In the genomic region with DNA sequence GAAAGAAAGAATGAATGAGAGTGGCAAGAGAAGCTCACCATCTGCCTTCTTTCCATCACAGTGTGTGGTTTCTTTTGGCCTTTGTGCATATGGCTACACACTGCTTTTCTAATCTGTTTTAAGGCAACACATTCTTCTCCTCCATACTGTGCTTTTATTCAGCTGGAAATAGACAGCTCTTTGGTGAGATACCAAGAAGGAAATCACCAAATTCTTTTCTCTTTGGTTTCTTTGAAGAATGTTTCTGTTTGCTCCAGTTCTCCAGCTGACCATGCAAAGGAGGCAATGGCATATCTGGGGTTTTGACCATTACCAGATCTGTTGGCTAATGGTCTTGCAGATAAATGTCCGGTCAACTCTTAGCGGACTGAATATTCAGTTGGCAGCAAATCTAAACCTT, we compare ENCODE assay signal across 16 cellular contexts. TPM values are rescaled to one million over a fixed set of nuclear protein-coding genes. Genes with fewer than 3 reads are reported as not detected.
DNase-seq lines count a peak whose midpoint lies in the region; ATAC-seq and TF ChIP-seq lines count a peak whose summit lies in the region.
"Had no signal": no experiment of that assay in that cellular context is flagged by ENCODE, and none has a peak within 500 bp of the region (broad histone marks: within the 10 kb centered on the region; RNA-seq: fewer than 3 reads in every experiment).

No MANE protein-coding gene starts in this region.

- H3K36me3 Mint-ChIP-seq in neural progenitor cell (peaks cover 4% of the 10 kb centered on the region), natural killer cell (no peaks in the 10 kb centered on the region), H9 (ENCODE audit: insufficient read depth in 1 of 3, low read depth in 3 of 3) (peaks cover 0 to 1% (median 0%) of the 10 kb centered on the region in 3 experiments; a peak in 2 of 7 replicates), Caco-2 (ENCODE audit: insufficient read depth, unreplicated experiment) (no peaks in the 10 kb centered on the region)
- H3K36me3 Mint-ChIP-seq: CD8-positive, alpha-beta memory T cell had no signal

- no peak for TF ChIP-seq CTCF in AG10803 (conservative IDR thresholded peaks at IDR 0.05; ENCODE audit: low read length)
- no peak for TF ChIP-seq CTCF in IMR-90 (conservative IDR thresholded peaks at IDR 0.05; ENCODE audit: low read depth, low read length)
- no peak for TF ChIP-seq CTCF in neural progenitor cell (IDR thresholded peaks at IDR 0.05)
- no peak for TF ChIP-seq CTCF in natural killer cell (IDR thresholded peaks at IDR 0.05)
- no peak for TF ChIP-seq CTCF in H9 (conservative IDR thresholded peaks at IDR 0.05)
- TF ChIP-seq CTCF in Caco-2 (IDR thresholded peaks at IDR 0.05; ENCODE audit: insufficient read depth in 1 of 2, low read depth in 1 of 2, low read length in 1 of 2, severe bottlenecking in 1 of 2, unreplicated experiment in 1 of 2) = no peak

- H2BK20ac ChIP-seq in IMR-90 (ENCODE audit: low read depth, low read length) (no peak overlapping the region), H9 (ENCODE audit: low read depth, low read length, poor library complexity, severe bottlenecking) (no peak overlapping the region)

- H3K23me2 ChIP-seq in H9 (ENCODE audit: insufficient read length, low read depth, low read length, poor library complexity, severe bottlenecking) = no peaks in the 10 kb centered on the region

- H3K9me3 ChIP-seq in IMR-90 (ENCODE audit: control insufficient read depth, insufficient read depth, low read length) = no peaks in the 10 kb centered on the region
- no peaks in the 10 kb centered on the region for H3K9me3 ChIP-seq in ectodermal cell (ENCODE audit: control insufficient read depth, low read length)
- no peaks in the 10 kb centered on the region for H3K9me3 ChIP-seq in neural progenitor cell (ENCODE audit: low read depth)
- H3K9me3 ChIP-seq in H9 (ENCODE audit: control insufficient read depth, low read depth, low read length) = no peaks in the 10 kb centered on the region
- H3K9me3 ChIP-seq in Caco-2 = no peaks in the 10 kb centered on the region
- H3K9me3 ChIP-seq: BLaER1 had no signal

- TF ChIP-seq RAD21 in IMR-90 (IDR thresholded peaks at IDR 0.05; ENCODE audit: low read length) = no peak

- H3K4ac ChIP-seq in IMR-90 (ENCODE audit: low read depth, low read length) (no peak overlapping the region), H9 (ENCODE audit: low read depth, low read length) (no peak overlapping the region)

- H2BK12ac ChIP-seq in H9 (ENCODE audit: insufficient read length, low read depth, low read length) = no peak overlapping the region

- CTCF ChIA-PET in IMR-90 (lab: Yijun Ruan, JAX) = no interaction called here
- CTCF ChIA-PET in Caco-2 (lab: Charles Lee) = no interaction called here

- H3K56ac ChIP-seq in IMR-90 (ENCODE audit: extremely low read depth, insufficient read depth, low read length) = no peak overlapping the region
- H3K56ac ChIP-seq in H9 (ENCODE audit: insufficient read length, low read depth, low read length) = no peak overlapping the region

- peaks cover 8% of the 10 kb centered on the region for H3F3A ChIP-seq in neural progenitor cell (ENCODE audit: low read depth)

- H3K27ac Mint-ChIP-seq in neural progenitor cell = peak overlapping the region; percentile 55
- no peak overlapping the region for H3K27ac Mint-ChIP-seq in natural killer cell
- H3K27ac Mint-ChIP-seq in H9 = no peak overlapping the region
- no peak overlapping the region for H3K27ac Mint-ChIP-seq in Caco-2 (ENCODE audit: unreplicated experiment)
- H3K27ac Mint-ChIP-seq: CD8-positive, alpha-beta memory T cell had no signal

- H3K23ac ChIP-seq in IMR-90 (ENCODE audit: low read depth, low read length) (no peak overlapping the region), H9 (ENCODE audit: insufficient read length, low read depth, low read length) (no peak overlapping the region)

- H3K14ac ChIP-seq in IMR-90 (replicated peaks; ENCODE audit: low read depth, low read length) (no peak overlapping the region), H9 (ENCODE audit: insufficient read depth, low read length) (no peak overlapping the region)

- H3K9me3 Mint-ChIP-seq in neural progenitor cell (peaks cover 9% of the 10 kb centered on the region), natural killer cell (no peaks in the 10 kb centered on the region), H9 (0 out of 5 replicates have a peak, but pooled peaks cover 0 to 3% of the 10 kb centered on the region in 2 experiments), Caco-2 (ENCODE audit: unreplicated experiment) (no peaks in the 10 kb centered on the region)

- H2BK120ac ChIP-seq in IMR-90 (ENCODE audit: low read depth, low read length) = no peak overlapping the region
- H2BK120ac ChIP-seq in H9 (ENCODE audit: low read depth, low read length, poor library complexity, severe bottlenecking) = no peak overlapping the region

- H3K9me1 ChIP-seq in IMR-90 (ENCODE audit: insufficient read depth, low read length) = no peaks in the 10 kb centered on the region

- H2BK15ac ChIP-seq in IMR-90 (ENCODE audit: low read depth, low read length) (no peak overlapping the region), H9 (ENCODE audit: low read depth, low read length) (no peak overlapping the region)

- dilution Hi-C loops in IMR-90 (cut with HindIII; ENCODE audit: low sequenced_read_pairs, unreplicated experiment) = no loop called here

- peak; percentile 57 for DNase-seq in AG10803 (ENCODE audit: low read depth)
- DNase-seq in IMR-90 = no peak
- peak; percentile 15 for DNase-seq in neural progenitor cell (ENCODE audit: low spot score)
- no peak for DNase-seq in natural killer cell
- DNase-seq in H9 = no peak
- no peak for DNase-seq in Caco-2
- DNase-seq: Calu3; CD8-positive, alpha-beta memory T cell; DMS 273 treated with DMSO at 0.1 percent for 48 hours; DMS79 treated with DMSO at 0.1 percent for 48 hours; GDM1; HCEC 1CT had no signal

- H3K4me1 ChIP-seq in IMR-90 (ENCODE audit: control insufficient read depth, insufficient read depth, low read length) (no peaks in the 10 kb centered on the region), ectodermal cell (ENCODE audit: control insufficient read depth, insufficient read depth, low read length) (no peaks in the 10 kb centered on the region), neural progenitor cell (peaks cover 26% of the 10 kb centered on the region), H9 (ENCODE audit: insufficient read depth, low read length) (peaks cover 2% of the 10 kb centered on the region; the same call in 1 of the 2 replicates), Caco-2 (no peaks in the 10 kb centered on the region)

- no peak for TF ChIP-seq POLR2A in IMR-90 (IDR thresholded peaks at IDR 0.05; ENCODE audit: low read depth, low read length)

- BruUV-seq in IMR-90 (replicated peaks; lab: Mats Ljungman, UMichigan) (no TSS peak), Caco-2 (replicated peaks; lab: Mats Ljungman, UMichigan) (no TSS peak)

- in situ Hi-C loops in IMR-90 (cut with MboI; ENCODE audit: low sequenced_read_pairs) = no loop called here

- H3K27me3 ChIP-seq in IMR-90 (ENCODE audit: control insufficient read depth, insufficient read depth, low read length) (no peaks in the 10 kb centered on the region), ectodermal cell (ENCODE audit: control insufficient read depth, insufficient read depth, low read length, poor library complexity, severe bottlenecking) (no peaks in the 10 kb centered on the region), neural progenitor cell (no peaks in the 10 kb centered on the region), H9 (ENCODE audit: insufficient read depth, low read length) (no peaks in the 10 kb centered on the region), Caco-2 (replicated peaks; ENCODE audit: control insufficient read depth, insufficient read depth, low read length) (no peaks in the 10 kb centered on the region; the same call in 1 of the 2 replicates)
- H3K27me3 ChIP-seq: BLaER1 had no signal

- H2BK5ac ChIP-seq in IMR-90 (ENCODE audit: low read depth, low read length, poor library complexity, severe bottlenecking) = no peak overlapping the region
- no peak overlapping the region for H2BK5ac ChIP-seq in H9 (ENCODE audit: insufficient read length, low read length)

- H3K27me3 Mint-ChIP-seq in neural progenitor cell (ENCODE audit: insufficient read depth, low read depth) (peaks cover 6% of the 10 kb centered on the region), natural killer cell (ENCODE audit: low read depth in 2 of 2) (peaks cover 0 to 10% of the 10 kb centered on the region in 2 donors), H9 (ENCODE audit: low read depth) (peaks cover 3% of the 10 kb centered on the region; the same call in 1 of the 2 replicates), Caco-2 (ENCODE audit: insufficient read depth, unreplicated experiment) (no peaks in the 10 kb centered on the region)

- H3K4me3 ChIP-seq in AG10803 (ENCODE audit: low read length) (no peak overlapping the region), IMR-90 (ENCODE audit: insufficient read depth, low read depth, low read length) (no peak overlapping the region), ectodermal cell (ENCODE audit: insufficient read depth, low read depth, low read length) (no peak overlapping the region), neural progenitor cell (no peak overlapping the region), Caco-2 (ENCODE audit: low read depth, low read length) (no peak overlapping the region)
- H3K4me3 ChIP-seq: BLaER1 had no signal

- H2AFZ ChIP-seq in IMR-90 (replicated peaks; ENCODE audit: low read length, poor library complexity) (no peak overlapping the region), neural progenitor cell (replicated peaks) (no peak overlapping the region), H9 (ENCODE audit: low read length) (no peak overlapping the region)

- H3K27ac ChIP-seq in IMR-90 (ENCODE audit: insufficient read depth, low read length) (no peak overlapping the region), ectodermal cell (ENCODE audit: insufficient read depth, low read depth, low read length, poor library complexity, severe bottlenecking) (peak overlapping the region; percentile 4), neural progenitor cell (peak overlapping the region; percentile 46), H9 (ENCODE audit: insufficient read length, low read depth, low read length) (no peak overlapping the region)
- H3K27ac ChIP-seq: BLaER1 had no signal

- no CpG with 5 or more reads among the region's 2 CpGs for WGBS in IMR-90 (ENCODE audit: extremely low coverage in 2 of 2, insufficient read length in 1 of 2), 2 experiments
- 93 to 95% methylated on average over 2 of the region's 2 CpGs for WGBS in ectodermal cell, 2 experiments
- no CpG with 5 or more reads among the region's 2 CpGs for whole genome bisulfite sequencing in H9 (ENCODE audit: extremely low coverage, insufficient read length, low lambda C conversion rate)

- H3K4me1 Mint-ChIP-seq in neural progenitor cell (peaks cover 38% of the 10 kb centered on the region), natural killer cell (no peaks in the 10 kb centered on the region), H9 (peaks cover 21 to 23% of the 10 kb centered on the region in 2 experiments), Caco-2 (ENCODE audit: low read depth, unreplicated experiment) (peaks cover 13% of the 10 kb centered on the region)
- H3K4me1 Mint-ChIP-seq: CD8-positive, alpha-beta memory T cell had no signal

- peak; percentile 49; the same call in 1 of the 2 replicates for ATAC-seq in IMR-90 (ENCODE audit: low read depth)
- no peak for ATAC-seq in natural killer cell
- ATAC-seq: HepG2 had no signal

- H3K36me3 ChIP-seq in IMR-90 (ENCODE audit: control insufficient read depth, insufficient read depth, low read length) (peaks cover 3% of the 10 kb centered on the region), ectodermal cell (ENCODE audit: control insufficient read depth, insufficient read depth, low read length) (no peaks in the 10 kb centered on the region), neural progenitor cell (no peaks in the 10 kb centered on the region), Caco-2 (ENCODE audit: control insufficient read depth, insufficient read depth, low read length) (no peaks in the 10 kb centered on the region)
- H3K36me3 ChIP-seq: BLaER1 had no signal

- intact Hi-C loops in IMR-90 (cut with micrococcal nuclease) = no loop called here
- intact Hi-C loops in natural killer cell (cut with micrococcal nuclease) = no loop called here
- intact Hi-C loops in Caco-2 (cut with micrococcal nuclease; ENCODE audit: unreplicated experiment) = no loop called here

- H2AK9ac ChIP-seq in IMR-90 (replicated peaks; ENCODE audit: low read depth, low read length, poor library complexity) = no peak overlapping the region

- H2AK5ac ChIP-seq in IMR-90 (ENCODE audit: low read depth, low read length) (no peak overlapping the region), H9 (ENCODE audit: insufficient read length, low read length) (no peak overlapping the region)

- H3K18ac ChIP-seq in IMR-90 (ENCODE audit: low read depth, low read length) (no peak overlapping the region), H9 (ENCODE audit: insufficient read length, low read depth, low read length) (no peak overlapping the region)

- no peak overlapping the region for H3T11ph ChIP-seq in H9 (ENCODE audit: low read length)

- no peak overlapping the region for H3K4me3 Mint-ChIP-seq in neural progenitor cell
- no peak overlapping the region for H3K4me3 Mint-ChIP-seq in natural killer cell
- no peak overlapping the region for H3K4me3 Mint-ChIP-seq in H9
- no peak overlapping the region for H3K4me3 Mint-ChIP-seq in Caco-2 (ENCODE audit: unreplicated experiment)
- H3K4me3 Mint-ChIP-seq: CD8-positive, alpha-beta memory T cell had no signal

- H3K4me2 ChIP-seq in IMR-90 (ENCODE audit: low read depth, low read length) (no peak overlapping the region), neural progenitor cell (peak overlapping the region; percentile 31), H9 (ENCODE audit: insufficient read depth, insufficient read length, low read length) (no peak overlapping the region)
- H3K4me2 ChIP-seq: BLaER1 had no signal

- H3K79me2 ChIP-seq in neural progenitor cell (ENCODE audit: low read depth) (no peaks in the 10 kb centered on the region), H9 (ENCODE audit: insufficient read depth, low read length) (no peaks in the 10 kb centered on the region)

- H3K79me1 ChIP-seq in IMR-90 (ENCODE audit: low read depth in 1 of 2, low read length in 2 of 2) (0 out of 4 replicates have a peak, but pooled peaks cover 0 to 7% of the 10 kb centered on the region in 2 experiments), H9 (ENCODE audit: insufficient read depth, low read depth, low read length, poor library complexity, severe bottlenecking) (no peaks in the 10 kb centered on the region)

- H3K9ac ChIP-seq in IMR-90 (ENCODE audit: low read depth, low read length) (no peak overlapping the region), neural progenitor cell (no peak overlapping the region), H9 (ENCODE audit: extremely low read depth, insufficient read length, low read length) (no peak overlapping the region)
- H3K9ac ChIP-seq: BLaER1 had no signal

- H4K8ac ChIP-seq in IMR-90 (ENCODE audit: low read depth in 2 of 2, low read length in 2 of 2) = no peak overlapping the region
- no peak overlapping the region for H4K8ac ChIP-seq in H9 (replicated peaks; ENCODE audit: insufficient read length, low read depth, low read length)

- no peaks in the 10 kb centered on the region for H4K20me1 ChIP-seq in IMR-90 (ENCODE audit: insufficient read depth, low read length)
- no peaks in the 10 kb centered on the region for H4K20me1 ChIP-seq in neural progenitor cell (ENCODE audit: low read depth)
- H4K20me1 ChIP-seq in H9 (ENCODE audit: control insufficient read depth, insufficient read depth, insufficient read length) = no peaks in the 10 kb centered on the region
- H4K20me1 ChIP-seq: BLaER1 had no signal

- H4K5ac ChIP-seq in IMR-90 (ENCODE audit: low read depth, low read length) = no peak overlapping the region
- H4K5ac ChIP-seq in H9 (ENCODE audit: insufficient read length, low read depth, low read length) = no peak overlapping the region

- H4K91ac ChIP-seq in IMR-90 (ENCODE audit: insufficient read depth, low read depth, low read length) (no peak overlapping the region), H9 (ENCODE audit: insufficient read length, low read depth, low read length) (no peak overlapping the region)

- POLR2A ChIA-PET in IMR-90 (lab: Charles Lee; ENCODE audit: unreplicated experiment) (no interaction called here), Caco-2 (lab: Charles Lee) (no interaction called here)

RNA-seq across cellular contexts. Expression of a gene that starts 49.2 kb away (rescaled TPM):
- 8.3 and 12.5 TPM in 2 replicates for total RNA-seq in IMR-90 (2012; rRNA removed)
- 21.7 and 28.7 TPM in 2 replicates for polyA plus RNA-seq in IMR-90 (2012; rRNA removed)
- polyA plus RNA-seq in IMR-90 (2012; cell fraction: cytosol; rRNA removed) = 10.0 and 32.5 TPM in 2 replicates
- 23.1 and 29.5 TPM in 2 replicates for polyA plus RNA-seq in IMR-90 (2012; cell fraction: nucleus; rRNA removed; ENCODE audit: low replicate concordance)
- 0.67 TPM for polyA plus RNA-seq in ectodermal cell (2013, experiment 1 of 4)
- polyA plus RNA-seq in ectodermal cell (2013, experiment 2 of 4) = 0.37 TPM
- polyA plus RNA-seq in ectodermal cell (2013, experiment 3 of 4) = 0.53 TPM
- polyA plus RNA-seq in ectodermal cell (2013, experiment 4 of 4) = 0.24 TPM
- not detected in 2 replicates for total RNA-seq in neural progenitor cell (ENCODE audit: low replicate concordance)
- total RNA-seq in natural killer cell = not detected
- 0.22 TPM in 1 of 2 replicates, not detected in the other for total RNA-seq in H9 (2021)
- not detected in 2 replicates for total RNA-seq in Caco-2 (2022)
- total RNA-seq: Calu3; CD8-positive, alpha-beta memory T cell; H1; HepG2 had no signal
- polyA plus RNA-seq: CD8-positive, alpha-beta memory T cell; HepG2 had no signal

Comparison
In these comparisons a context has a peak if more than half of its experiments do, and no peak if none do; other contexts are left out.
1. DNase-seq: peak in AG10803 (single experiment) and neural progenitor cell (single experiment); none in IMR-90 (single experiment), natural killer cell (single experiment), H9 (single experiment) and Caco-2 (0 of 2).
2. H3K27ac ChIP-seq: peak in ectodermal cell (single experiment) and neural progenitor cell (single experiment); none in IMR-90 (single experiment) and H9 (single experiment).